In the genomic region with DNA sequence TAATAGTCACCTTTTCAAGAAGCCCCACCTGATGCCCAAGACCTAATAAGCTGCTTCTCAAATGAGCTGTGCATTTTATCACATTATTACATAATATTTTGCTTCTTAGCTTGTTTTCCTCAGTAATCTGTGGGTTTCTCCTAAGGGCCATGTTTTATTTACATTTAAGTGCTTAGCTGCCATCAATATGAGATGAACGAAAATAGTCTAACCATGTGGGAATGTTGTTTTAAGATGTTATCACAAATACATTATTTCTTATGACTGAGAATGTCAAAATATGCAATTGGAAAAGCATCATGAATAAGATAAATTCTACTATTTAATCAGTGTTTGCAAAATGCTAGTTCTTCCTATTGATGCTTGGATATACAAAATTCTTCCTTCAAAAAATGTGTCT, we compare ENCODE assay signal across 1 cellular context.
TF ChIP-seq lines count a peak whose summit lies in the region.

No MANE protein-coding gene starts in this region.

TF ChIP-seq in GM12891, 5 proteins besides CTCF, POLR2A, EP300 and RAD21:
- TF ChIP-seq TAF1 (IDR thresholded peaks at IDR 0.05; ENCODE audit: low read depth, low read length) (no peak), PAX5 (IDR thresholded peaks at IDR 0.05; ENCODE audit: insufficient read depth, low read length, severe bottlenecking) (no peak), POLR2AphosphoS5 (IDR thresholded peaks at IDR 0.05; ENCODE audit: low read depth, low read length) (no peak), SPI1 (IDR thresholded peaks at IDR 0.05; ENCODE audit: low read depth, low read length) (no peak), POU2F2 (IDR thresholded peaks at IDR 0.05; ENCODE audit: low read depth, low read length) (no peak)
